ENCODE assay signal across 8 cellular contexts in genomic region chr19:13781547-13781946, GRCh38. TPM values are rescaled to one million over a fixed set of nuclear protein-coding genes. Genes with fewer than 3 reads are reported as not detected.
A peak's percentile ranks its signal among the peaks of the same experiment; 100 is the strongest.
DNase-seq lines count a peak whose midpoint lies in the region; ATAC-seq lines count a peak whose summit lies in the region.

No MANE protein-coding gene starts in this region.

- no peak overlapping the region for H3K4me3 ChIP-seq in mesendoderm (ENCODE audit: low read length)

- no peak overlapping the region for H4K8ac ChIP-seq in mesendoderm (ENCODE audit: low read depth, low read length)

- no peaks in the 10 kb centered on the region for H3K27me3 ChIP-seq in mesendoderm (ENCODE audit: insufficient read depth, low read length, poor library complexity)

- no peak overlapping the region for H2BK120ac ChIP-seq in mesendoderm (ENCODE audit: low read depth, low read length)

- no peaks in the 10 kb centered on the region for H3K4me1 ChIP-seq in mesendoderm (ENCODE audit: control insufficient read depth, low read depth, low read length)

- H3K4ac ChIP-seq in mesendoderm (ENCODE audit: low read depth, low read length), result no peak overlapping the region

- H4K5ac ChIP-seq in mesendoderm (ENCODE audit: low read length), result no peak overlapping the region

- no peak overlapping the region for H2BK5ac ChIP-seq in mesendoderm (ENCODE audit: low read length)

- H3K79me2 ChIP-seq in mesendoderm (ENCODE audit: control insufficient read depth, insufficient read depth, low read length), result peaks cover 1% of the 10 kb centered on the region

- no peak overlapping the region for H3K18ac ChIP-seq in mesendoderm (ENCODE audit: low read length)

- no peak overlapping the region for H3K9ac ChIP-seq in mesendoderm (ENCODE audit: low read length)

- peaks cover 14% of the 10 kb centered on the region for H3K36me3 ChIP-seq in mesendoderm (ENCODE audit: control insufficient read depth, insufficient read depth, low read length)

- no peak overlapping the region for H3K27ac ChIP-seq in mesendoderm (ENCODE audit: low read depth, low read length)

- no CpG with 5 or more reads among the region's 5 CpGs for WGBS in mesendoderm (ENCODE audit: extremely low coverage, insufficient coverage, low lambda C conversion rate)

- no peak overlapping the region for H2AK5ac ChIP-seq in mesendoderm (ENCODE audit: low read length)

- peaks cover 2% of the 10 kb centered on the region for H3K79me1 ChIP-seq in mesendoderm (ENCODE audit: low read length)

- H2BK15ac ChIP-seq in mesendoderm (replicated peaks; ENCODE audit: low read depth), result no peak overlapping the region

- H3K4me2 ChIP-seq in mesendoderm (ENCODE audit: low read length), result no peak overlapping the region

- H3K23ac ChIP-seq in mesendoderm (ENCODE audit: low read length), result no peak overlapping the region

- ATAC-seq in HG03159 (IDR thresholded peaks at IDR 0.05; ENCODE audit: unreplicated experiment) (no peak), GM21723 (IDR thresholded peaks at IDR 0.05; ENCODE audit: unreplicated experiment) (no peak)

- DNase-seq in DMS53 (lab: John Stamatoyannopoulos, UW) (peak; percentile 66), NCI-H2227 treated with DMSO at 0.1 percent for 48 hours (lab: John Stamatoyannopoulos, UW) (peak; percentile 48), ecto neural progenitor cell (ENCODE audit: low spot score) (peak; percentile 77), mesendoderm (peak; percentile 91), AML-193 (lab: John Stamatoyannopoulos, UW) (no peak), MV-4-11 (lab: John Stamatoyannopoulos, UW) (no peak)

- H3K56ac ChIP-seq in mesendoderm (ENCODE audit: low read length), result no peak overlapping the region

RNA-seq across cellular contexts. Expression of gene C19orf53, which starts 7.3 kb away (rescaled TPM):
- 323 TPM for polyA plus RNA-seq in mesendoderm (2013, experiment 1 of 2)
- 327 TPM for polyA plus RNA-seq in mesendoderm (2013, experiment 2 of 2)

RNA-seq across cellular contexts. Expression of gene ZSWIM4, which starts 13.7 kb away (rescaled TPM):
- 31.4 TPM for polyA plus RNA-seq in mesendoderm (2013, experiment 1 of 2)
- polyA plus RNA-seq in mesendoderm (2013, experiment 2 of 2), result 30.0 TPM

RNA-seq across cellular contexts. Expression of gene MRI1, which starts 17.2 kb away (rescaled TPM):
- polyA plus RNA-seq in mesendoderm (2013, experiment 1 of 2), result 16.7 TPM
- polyA plus RNA-seq in mesendoderm (2013, experiment 2 of 2), result 16.4 TPM

Comparison
In these comparisons a context has a peak if more than half of its experiments do, and no peak if none do; other contexts are left out.
1. DNase-seq: peak in DMS53 (single experiment), NCI-H2227 treated with DMSO at 0.1 percent for 48 hours (single experiment), ecto neural progenitor cell (single experiment) and mesendoderm (single experiment); none in AML-193 (0 of 2) and MV-4-11 (single experiment).